8 cellular contexts compared by ENCODE assay signal in genomic region chr20:4666001-4666470, GRCh38. TPM values are rescaled to one million over a fixed set of nuclear protein-coding genes. Genes with fewer than 3 reads are reported as not detected.
A peak's percentile ranks its signal among the peaks of the same experiment; 100 is the strongest.
DNase-seq lines count a peak whose midpoint lies in the region; ATAC-seq, FAIRE-seq and TF ChIP-seq lines count a peak whose summit lies in the region.

No MANE protein-coding gene starts in this region.

- peaks cover 0 to 38% (median 19%) of the 10 kb centered on the region in 6 donors for H3K4me1 ChIP-seq in spleen

- no peak for ATAC-seq in GM19324 (IDR thresholded peaks at IDR 0.05; ENCODE audit: low FRiP score, unreplicated experiment)

- peak; percentile 82 for DNase-seq in EH (ENCODE audit: low read depth)
- peak; percentile 13 for DNase-seq in SKM-1 (lab: John Stamatoyannopoulos, UW; ENCODE audit: unreplicated experiment)
- peak; percentile 43 for DNase-seq in activated naive CD8-positive, alpha-beta T cell treated with anti-CD3 and anti-CD28 coated beads for 36 hours
- DNase-seq in spleen = no peak
- no peak for DNase-seq in OCI-M2 (lab: John Stamatoyannopoulos, UW; ENCODE audit: unreplicated experiment)
- DNase-seq in DMS153 (lab: John Stamatoyannopoulos, UW) = no peak
- no peak for DNase-seq in HTR-8/SVneo (ENCODE audit: insufficient read length, low spot score)

- 20 to 39% (median 29%) methylated on average over 7 of the region's 7 CpGs for WGBS in spleen, 5 donors

- H3K9me3 ChIP-seq in spleen = no peaks in the 10 kb centered on the region

- H3K4me1 Mint-ChIP-seq in activated naive CD8-positive, alpha-beta T cell treated with anti-CD3 and anti-CD28 coated beads for 36 hours = peaks cover 24% of the 10 kb centered on the region

- intact Hi-C loops in spleen (cut with DNase I; ENCODE audit: low total_unique reads) = no loop called here

- H3K9me3 Mint-ChIP-seq in activated naive CD8-positive, alpha-beta T cell treated with anti-CD3 and anti-CD28 coated beads for 36 hours = no peaks in the 10 kb centered on the region

- peak overlapping the region in 1 of 8 donors; percentile 41 for H3K4me3 ChIP-seq in spleen

- no peak for FAIRE-seq in HTR-8/SVneo (lab: Jason Lieb, UNC)

- H3K4me3 Mint-ChIP-seq in activated naive CD8-positive, alpha-beta T cell treated with anti-CD3 and anti-CD28 coated beads for 36 hours = peak overlapping the region; percentile 50

- no peaks in the 10 kb centered on the region for H3K27me3 ChIP-seq in spleen (replicated peaks in 1 of 7)

- H3K36me3 ChIP-seq in spleen = no peaks in the 10 kb centered on the region

- TF ChIP-seq POLR2A in spleen (IDR thresholded peaks at IDR 0.05) = no peak

- H3K36me3 Mint-ChIP-seq in activated naive CD8-positive, alpha-beta T cell treated with anti-CD3 and anti-CD28 coated beads for 36 hours = peaks cover 3% of the 10 kb centered on the region

- H3K27me3 Mint-ChIP-seq in activated naive CD8-positive, alpha-beta T cell treated with anti-CD3 and anti-CD28 coated beads for 36 hours = no peaks in the 10 kb centered on the region

- H3K27ac Mint-ChIP-seq in activated naive CD8-positive, alpha-beta T cell treated with anti-CD3 and anti-CD28 coated beads for 36 hours = peak overlapping the region; percentile 59

- TF ChIP-seq CTCF in spleen (IDR thresholded peaks at IDR 0.05 in 8 of 11, conservative IDR thresholded peaks at IDR 0.05 in 3 of 11) = no peak

- peak overlapping the region in 7 of 8 donors; percentile 19 to 79 (median 61) for H3K27ac ChIP-seq in spleen

RNA-seq across cellular contexts. Expression of gene PRNP, which starts 20.2 kb away (rescaled TPM):
- 10 to 100 TPM; 40.5 to 41.8 TPM for total RNA-seq in activated naive CD8-positive, alpha-beta T cell treated with anti-CD3 and anti-CD28 coated beads for 36 hours
- 10 to 100 TPM; 49.7 to 92.4 (median 78.3) TPM for total RNA-seq in spleen
- polyA plus RNA-seq in spleen = 10 to 100 TPM; 25.9 to 37.5 (median 31.9) TPM

RNA-seq across cellular contexts. Expression of gene PRND, which starts 55.7 kb away (rescaled TPM):
- not detected for total RNA-seq in activated naive CD8-positive, alpha-beta T cell treated with anti-CD3 and anti-CD28 coated beads for 36 hours
- not detected for total RNA-seq in spleen
- polyA plus RNA-seq in spleen = under 1 TPM in 1 of 3 donors, not detected in 2; 0.03 TPM

Comparison
In these comparisons a context has a peak if more than half of its experiments do, and no peak if none do; other contexts are left out.
1. DNase-seq: peak in EH (single experiment), SKM-1 (single experiment) and activated naive CD8-positive, alpha-beta T cell treated with anti-CD3 and anti-CD28 coated beads for 36 hours (single experiment); none in spleen (single experiment), OCI-M2 (single experiment), DMS153 (single experiment) and HTR-8/SVneo (single experiment).